25 cellular contexts compared by ENCODE assay signal in genomic region chr4:24434193-24434728, GRCh38.
"Had no signal": no experiment of that assay in that cellular context is flagged by ENCODE, and none has a peak within 500 bp of the region (broad histone marks: within the 10 kb centered on the region; RNA-seq: fewer than 3 reads in every experiment).

No MANE protein-coding gene starts in this region.

- H3K4me1 ChIP-seq: breast epithelium, esophagus squamous epithelium, thyroid gland, upper lobe of right lung had no signal

- H3K4me3 Mint-ChIP-seq: activated CD4-positive, alpha-beta T cell treated with anti-CD3 and anti-CD28 coated beads for 36 hours; activated T-cell treated with anti-CD3 and anti-CD28 coated beads, Interleukin-2, amount 50 U/mL, for 72 hours; naive thymus-derived CD4-positive, alpha-beta T cell; stimulated activated effector memory CD8-positive, alpha-beta T cell treated with anti-CD3 and anti-CD28 coated beads, Interleukin-12 subunit alpha, Interleukin-12 subunit beta, amount 100 ng/mL, for 72 hours; stimulated activated naive CD8-positive, alpha-beta T cell treated with anti-CD3 and anti-CD28 coated beads, Interleukin-15, amount 100 ng/mL, for 72 hours had no signal

- H3K9me3 Mint-ChIP-seq: activated naive CD4-positive, alpha-beta T cell treated with anti-CD3 and anti-CD28 coated beads, Interleukin-2, amount 50 U/mL, for 72 hours; activated T-cell treated with anti-CD3 and anti-CD28 coated beads, Interleukin-2, amount 50 U/mL, for 72 hours; stimulated activated effector memory CD8-positive, alpha-beta T cell treated with anti-CD3 and anti-CD28 coated beads, Interleukin-12 subunit alpha, Interleukin-12 subunit beta, amount 100 ng/mL, for 72 hours; stimulated activated naive CD8-positive, alpha-beta T cell treated with anti-CD3 and anti-CD28 coated beads, Interleukin-15, amount 100 ng/mL, for 72 hours had no signal

- H3K27ac ChIP-seq: breast epithelium, epithelial cell of prostate, esophagus squamous epithelium, right lobe of liver, skin epidermis, thyroid gland, upper lobe of right lung had no signal

- H3K27me3 ChIP-seq: breast epithelium, right lobe of liver, thyroid gland, upper lobe of right lung had no signal

- ATAC-seq: activated CD4-positive, alpha-beta T cell treated with anti-CD3 and anti-CD28 coated beads for 36 hours; activated naive CD4-positive, alpha-beta T cell treated with anti-CD3 and anti-CD28 coated beads, Interleukin-2, amount 50 U/mL, for 72 hours; activated T-cell treated with anti-CD3 and anti-CD28 coated beads, Interleukin-2, amount 50 U/mL, for 72 hours; naive thymus-derived CD4-positive, alpha-beta T cell; right lobe of liver; stimulated activated effector memory CD8-positive, alpha-beta T cell treated with anti-CD3 and anti-CD28 coated beads, Interleukin-12 subunit alpha, Interleukin-12 subunit beta, amount 100 ng/mL, for 72 hours; stimulated activated naive CD8-positive, alpha-beta T cell treated with anti-CD3 and anti-CD28 coated beads, Interleukin-15, amount 100 ng/mL, for 72 hours; upper lobe of right lung had no signal

- H3K36me3 Mint-ChIP-seq: naive thymus-derived CD4-positive, alpha-beta T cell; stimulated activated effector memory CD8-positive, alpha-beta T cell treated with anti-CD3 and anti-CD28 coated beads, Interleukin-12 subunit alpha, Interleukin-12 subunit beta, amount 100 ng/mL, for 72 hours had no signal

- DNase-seq: activated CD4-positive, alpha-beta T cell treated with anti-CD3 and anti-CD28 coated beads for 36 hours; activated CD4-positive, alpha-beta T cell treated with anti-CD3 and anti-CD28 coated beads, Interleukin-2, amount 50 U/mL, for 4 hours; activated CD4-positive, CD25-positive, alpha-beta regulatory T cell; activated naive CD4-positive, alpha-beta T cell; activated T-cell treated with anti-CD3 and anti-CD28 coated beads for 4 hours; activated T-cell treated with anti-CD3 and anti-CD28 coated beads, Interleukin-2, amount 50 U/mL, for 72 hours; central memory CD4-positive, alpha-beta T cell; dermis blood vessel endothelial cell; effector CD4-positive, alpha-beta T cell; esophagus squamous epithelium; foreskin melanocyte; islet precursor cell; midbrain; naive thymus-derived CD4-positive, alpha-beta T cell; right lobe of liver; stimulated activated CD4-positive, alpha-beta T cell treated with anti-CD3 and anti-CD28 coated beads, Interleukin-4, amount 100 ng/mL, for 24 hours; stimulated activated naive CD8-positive, alpha-beta T cell treated with anti-CD3 and anti-CD28 coated beads, Interleukin-15, amount 100 ng/mL, for 72 hours; T-helper 2 cell; thyroid gland; upper lobe of right lung had no signal

- H3K36me3 ChIP-seq: breast epithelium, esophagus squamous epithelium, right lobe of liver, thyroid gland, upper lobe of right lung had no signal

- H3K4me1 Mint-ChIP-seq: activated CD4-positive, alpha-beta T cell treated with anti-CD3 and anti-CD28 coated beads for 36 hours; naive thymus-derived CD4-positive, alpha-beta T cell; stimulated activated effector memory CD8-positive, alpha-beta T cell treated with anti-CD3 and anti-CD28 coated beads, Interleukin-12 subunit alpha, Interleukin-12 subunit beta, amount 100 ng/mL, for 72 hours; stimulated activated naive CD8-positive, alpha-beta T cell treated with anti-CD3 and anti-CD28 coated beads, Interleukin-15, amount 100 ng/mL, for 72 hours had no signal

- H3K27ac Mint-ChIP-seq: activated CD4-positive, alpha-beta T cell treated with anti-CD3 and anti-CD28 coated beads for 36 hours; activated naive CD4-positive, alpha-beta T cell treated with anti-CD3 and anti-CD28 coated beads, Interleukin-2, amount 50 U/mL, for 72 hours; activated T-cell treated with anti-CD3 and anti-CD28 coated beads, Interleukin-2, amount 50 U/mL, for 72 hours; naive thymus-derived CD4-positive, alpha-beta T cell; stimulated activated effector memory CD8-positive, alpha-beta T cell treated with anti-CD3 and anti-CD28 coated beads, Interleukin-12 subunit alpha, Interleukin-12 subunit beta, amount 100 ng/mL, for 72 hours; stimulated activated naive CD8-positive, alpha-beta T cell treated with anti-CD3 and anti-CD28 coated beads, Interleukin-15, amount 100 ng/mL, for 72 hours had no signal

- H3K9me3 ChIP-seq: breast epithelium, esophagus squamous epithelium, right lobe of liver, thyroid gland, upper lobe of right lung had no signal

- H3K4me3 ChIP-seq: breast epithelium, esophagus squamous epithelium, right lobe of liver, skin epidermis, thyroid gland, upper lobe of right lung had no signal
